Comparison of ENCODE assay signal across 8 cellular contexts in the genomic region with DNA sequence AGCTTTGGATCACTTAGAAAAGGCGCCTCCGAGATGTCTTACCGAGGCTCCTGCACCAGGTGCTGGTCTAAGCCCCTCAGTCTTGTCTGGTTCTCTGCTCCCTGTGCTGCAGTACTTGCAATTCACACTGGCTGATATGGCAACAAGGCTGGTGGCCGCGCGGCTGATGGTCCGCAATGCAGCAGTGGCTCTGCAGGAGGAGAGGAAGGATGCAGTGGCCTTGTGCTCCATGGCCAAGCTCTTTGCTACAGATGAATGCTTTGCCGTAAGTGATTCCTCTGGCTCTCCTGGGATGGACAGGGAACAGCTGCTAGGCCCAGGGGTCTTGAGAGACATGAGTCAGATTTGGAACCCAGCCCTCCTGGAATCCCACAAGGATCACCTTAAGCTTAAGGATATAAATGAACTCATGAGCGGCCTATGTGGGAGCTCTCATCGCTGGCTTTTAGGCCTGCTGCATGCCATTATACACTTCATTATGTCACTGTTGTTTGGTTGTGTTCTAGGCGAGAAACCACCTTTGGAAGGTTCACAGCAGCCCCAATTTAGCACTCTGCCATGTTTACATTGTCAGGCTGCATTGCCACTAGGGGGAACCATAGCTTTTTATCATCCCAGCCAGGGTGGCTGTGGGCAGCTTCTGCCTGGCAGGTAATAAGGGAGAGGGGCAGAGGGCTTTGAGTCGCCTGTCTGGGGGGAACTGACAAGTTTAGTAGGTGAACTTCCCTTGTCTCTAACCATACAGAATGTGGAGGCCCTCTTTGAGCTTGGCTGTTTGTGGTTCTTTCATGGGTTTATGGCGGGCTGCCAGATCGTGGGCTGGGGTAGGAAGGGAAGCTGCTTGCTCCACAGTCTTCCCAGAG. TPM values are rescaled to one million over a fixed set of nuclear protein-coding genes. Genes with fewer than 3 reads are reported as not detected.
DNase-seq lines count a peak whose midpoint lies in the region; FAIRE-seq lines count a peak whose summit lies in the region.

No MANE protein-coding gene starts in this region.

- no peak overlapping the region for H3K4me2 ChIP-seq in mesendoderm (ENCODE audit: low read length)

- H2BK120ac ChIP-seq in mesendoderm (ENCODE audit: low read depth, low read length): no peak overlapping the region

- no peak for FAIRE-seq in RCC 7860 (lab: Jason Lieb, UNC)

- H3K56ac ChIP-seq in mesendoderm (ENCODE audit: low read length): no peak overlapping the region

- no peaks in the 10 kb centered on the region for H3K79me2 ChIP-seq in mesendoderm (ENCODE audit: control insufficient read depth, insufficient read depth, low read length)

- no peak overlapping the region for H4K8ac ChIP-seq in mesendoderm (ENCODE audit: low read depth, low read length)

- H3K36me3 ChIP-seq in mesendoderm (ENCODE audit: control insufficient read depth, insufficient read depth, low read length): no peaks in the 10 kb centered on the region

- peak in 5 of 6 experiments; percentile 8 to 47 (median 13) for DNase-seq in stimulated activated naive CD4-positive, alpha-beta T cell (lab: John Stamatoyannopoulos, UW)
- no peak for DNase-seq in stimulated activated naive CD4-positive, alpha-beta T cell treated with Interleukin-2 at 50 U/mL for 16 hours (lab: John Stamatoyannopoulos, UW)
- peak; percentile 56 for DNase-seq in NAMALWA (ENCODE audit: low spot score)
- DNase-seq in activated naive CD4-positive, alpha-beta T cell treated with anti-CD3 and anti-CD28 coated beads, Interleukin-2, amount 50 U/mL, for 16 hours: peak; percentile 45
- DNase-seq in mesendoderm: peak; percentile 67
- DNase-seq in GOT3 (lab: John Stamatoyannopoulos, UW): no peak
- no peak for DNase-seq in RCC 7860 (ENCODE audit: low spot score)
- DNase-seq in DMS114 treated with DMSO at 0.1 percent for 48 hours (lab: John Stamatoyannopoulos, UW; ENCODE audit: unreplicated experiment): no peak

- no peak overlapping the region for H3K18ac ChIP-seq in mesendoderm (ENCODE audit: low read length)

- H3K23ac ChIP-seq in mesendoderm (ENCODE audit: low read length): no peak overlapping the region

- H3K4me1 ChIP-seq in mesendoderm (ENCODE audit: control insufficient read depth, low read depth, low read length): no peaks in the 10 kb centered on the region

- H2BK15ac ChIP-seq in mesendoderm (replicated peaks; ENCODE audit: low read depth): no peak overlapping the region

- H3K4me3 ChIP-seq in mesendoderm (ENCODE audit: low read length): no peak overlapping the region

- no peak overlapping the region for H3K4ac ChIP-seq in mesendoderm (ENCODE audit: low read depth, low read length)

- no peak overlapping the region for H3K27ac ChIP-seq in mesendoderm (ENCODE audit: low read depth, low read length)

- H2AK5ac ChIP-seq in mesendoderm (ENCODE audit: low read length): no peak overlapping the region

- no peak overlapping the region for H4K5ac ChIP-seq in mesendoderm (ENCODE audit: low read length)

- no peaks in the 10 kb centered on the region for H3K79me1 ChIP-seq in mesendoderm (ENCODE audit: low read length)

- no CpG with 5 or more reads among the region's 14 CpGs for WGBS in mesendoderm (ENCODE audit: extremely low coverage, insufficient coverage, low lambda C conversion rate)

- no peaks in the 10 kb centered on the region for H3K27me3 ChIP-seq in mesendoderm (ENCODE audit: insufficient read depth, low read length, poor library complexity)

- H2BK5ac ChIP-seq in mesendoderm (ENCODE audit: low read length): no peak overlapping the region

- H3K9ac ChIP-seq in mesendoderm (ENCODE audit: low read length): no peak overlapping the region

RNA-seq across cellular contexts. Expression of a gene that starts 8.5 kb away (rescaled TPM):
- polyA plus RNA-seq in mesendoderm (2013, experiment 1 of 2): 13.5 TPM
- 14.4 TPM for polyA plus RNA-seq in mesendoderm (2013, experiment 2 of 2)

RNA-seq across cellular contexts. Expression of a gene that starts 8.7 kb away (rescaled TPM):
- polyA plus RNA-seq in mesendoderm (2013, experiment 1 of 2): 61.5 TPM
- polyA plus RNA-seq in mesendoderm (2013, experiment 2 of 2): 64.1 TPM

RNA-seq across cellular contexts. Expression of a gene that starts 14.3 kb away (rescaled TPM):
- 11.5 TPM for polyA plus RNA-seq in mesendoderm (2013, experiment 1 of 2)
- 12.2 TPM for polyA plus RNA-seq in mesendoderm (2013, experiment 2 of 2)

RNA-seq across cellular contexts. Expression of a gene that starts 37.4 kb away (rescaled TPM):
- polyA plus RNA-seq in mesendoderm (2013, experiment 1 of 2): 15.2 TPM
- 14.9 TPM for polyA plus RNA-seq in mesendoderm (2013, experiment 2 of 2)

RNA-seq across cellular contexts. Expression of a gene that starts 38.1 kb away (rescaled TPM):
- 24.9 TPM for polyA plus RNA-seq in mesendoderm (2013, experiment 1 of 2)
- polyA plus RNA-seq in mesendoderm (2013, experiment 2 of 2): 24.8 TPM

Comparison
In these comparisons a context has a peak if more than half of its experiments do, and no peak if none do; other contexts are left out.
1. DNase-seq: peak in stimulated activated naive CD4-positive, alpha-beta T cell (5 of 6), NAMALWA (single experiment), activated naive CD4-positive, alpha-beta T cell treated with anti-CD3 and anti-CD28 coated beads, Interleukin-2, amount 50 U/mL, for 16 hours (single experiment) and mesendoderm (single experiment); none in stimulated activated naive CD4-positive, alpha-beta T cell treated with Interleukin-2 at 50 U/mL for 16 hours (single experiment), GOT3 (single experiment), RCC 7860 (single experiment) and DMS114 treated with DMSO at 0.1 percent for 48 hours (single experiment).